27 cellular contexts compared by ENCODE assay signal in the genomic region with DNA sequence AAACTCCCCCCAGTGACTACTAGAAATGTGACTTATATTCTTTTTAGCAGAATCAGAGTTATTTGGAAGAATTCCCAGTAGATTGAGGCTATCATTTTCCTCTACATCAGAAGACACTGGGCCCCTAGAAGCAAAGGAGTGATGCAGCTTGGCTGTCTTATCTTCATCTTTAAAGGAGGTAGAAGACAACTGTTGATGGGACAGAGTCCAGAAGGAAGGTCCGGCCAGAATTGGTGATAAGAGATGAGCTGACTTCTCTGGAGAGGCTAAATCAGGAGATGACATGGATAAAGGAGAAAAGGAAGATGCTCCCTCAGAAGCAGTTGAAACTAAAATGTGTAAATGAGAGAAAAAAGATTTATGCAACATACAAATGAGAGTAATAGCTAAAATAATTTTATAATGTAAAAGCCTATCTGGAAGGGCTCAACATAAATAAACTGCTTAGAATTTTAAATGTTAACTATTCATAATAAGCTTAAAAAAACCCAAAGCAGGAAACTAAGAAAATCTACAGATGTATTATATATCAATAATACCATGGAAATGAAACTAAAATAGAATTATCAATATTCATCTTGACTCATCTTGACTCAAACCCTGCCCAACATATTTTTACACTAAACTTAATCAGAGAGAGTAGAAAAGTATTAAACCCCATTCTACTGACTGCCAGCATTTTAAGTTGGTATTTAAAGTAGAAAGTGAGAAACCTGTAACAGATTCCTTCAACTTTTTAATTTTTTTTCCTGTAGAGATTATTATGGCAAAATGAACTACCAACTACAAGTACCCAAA.
DNase-seq lines count a peak whose midpoint lies in the region; ATAC-seq, FAIRE-seq and TF ChIP-seq lines count a peak whose summit lies in the region.
"Had no signal": no experiment of that assay in that cellular context is flagged by ENCODE, and none has a peak within 500 bp of the region (broad histone marks: within the 10 kb centered on the region; RNA-seq: fewer than 3 reads in every experiment).

No MANE protein-coding gene starts in this region.

- H4K8ac ChIP-seq in IMR-90 (ENCODE audit: low read depth in 2 of 2, low read length in 2 of 2), result no peak overlapping the region

- no peak overlapping the region for H2BK20ac ChIP-seq in IMR-90 (ENCODE audit: low read depth, low read length)

- CTCF ChIA-PET in IMR-90 (lab: Yijun Ruan, JAX), result no interaction called here
- CTCF ChIA-PET in GM12878 (lab: Yijun Ruan, JAX), result interaction anchor here (1.4 kb wide), 1 partner anchor 63 kb away, joined by 5 read pairs; no protein-coding TSS in a partner anchor
- CTCF ChIA-PET in RWPE1 (lab: Yijun Ruan, JAX), result interaction anchor here (0.6 kb wide), 1 partner anchor 19 kb away, joined by 3 read pairs; no protein-coding TSS in a partner anchor
- CTCF ChIA-PET in naive thymus-derived CD4-positive, alpha-beta T cell (lab: Charles Lee), result interaction anchor here (0.6 kb wide), 2 partner anchors 131 to 967 kb away, joined by 3 to 5 read pairs; no protein-coding TSS in a partner anchor

- H2AK5ac ChIP-seq in IMR-90 (ENCODE audit: low read depth, low read length), result 0 out of 2 replicates have a peak overlapping the region, but pooled peaks have one; percentile 8

- H3K9me3 ChIP-seq in IMR-90 (ENCODE audit: control insufficient read depth, insufficient read depth, low read length) (0 out of 2 replicates have a peak, but pooled peaks cover 2% of the 10 kb centered on the region), GM12878 (replicated peaks; ENCODE audit: control insufficient read depth, insufficient read depth, low read length) (peaks cover 2% of the 10 kb centered on the region), neural progenitor cell (ENCODE audit: low read depth) (no peaks in the 10 kb centered on the region)
- H3K9me3 ChIP-seq in naive thymus-derived CD4-positive, alpha-beta T cell (ENCODE audit: control insufficient read depth in 2 of 3, low read length in 3 of 3), result no peaks in the 10 kb centered on the region
- H3K9me3 ChIP-seq: BE2C had no signal

- DNase-seq in IMR-90 (no peak), GM12878 (ENCODE audit: low read depth, low spot score) (no peak), erythroblast (lab: John Stamatoyannopoulos, UW) (peak; percentile 15 to 27), neural progenitor cell (ENCODE audit: low spot score) (no peak), RWPE1 (ENCODE audit: low spot score) (no peak)
- no peak for DNase-seq in T-helper 2 cell treated with Interferon-gamma antibody and Interleukin-4, amounts not matched to agents 5 μg/mL and 100 μg/mL, for 36 hours (ENCODE audit: low spot score)
- DNase-seq in naive thymus-derived CD4-positive, alpha-beta T cell, result no peak
- DNase-seq: 8988T; ACHN; BE2C; C1 segment of cervical spinal cord; CD4-positive, alpha-beta memory T cell; CD4-positive, CD25-positive, alpha-beta regulatory T cell; CD8-positive, alpha-beta memory T cell; COR-L47; DMS 273 treated with DMSO at 0.1 percent for 48 hours; DMS153; DMS53; DMS79; DND-41; EL; GDM1 had no signal

- no peak for FAIRE-seq in GM12878 (lab: Jason Lieb, UNC)
- FAIRE-seq: A204.1, GM12891 had no signal

- no TSS peak for BruUV-seq in IMR-90 (replicated peaks; lab: Mats Ljungman, UMichigan)
- BruUV-seq in GM12878 (replicated peaks; lab: Mats Ljungman, UMichigan), result no TSS peak

- H3K9me3 Mint-ChIP-seq in T-helper 2 cell treated with Interferon-gamma antibody and Interleukin-4, amounts not matched to agents 5 μg/mL and 100 μg/mL, for 36 hours, result peaks cover 5% of the 10 kb centered on the region
- H3K9me3 Mint-ChIP-seq in neural progenitor cell, result no peaks in the 10 kb centered on the region
- peaks cover 0 to 11% (median 3%) of the 10 kb centered on the region in 11 donors for H3K9me3 Mint-ChIP-seq in naive thymus-derived CD4-positive, alpha-beta T cell

- H3K14ac ChIP-seq in IMR-90 (replicated peaks; ENCODE audit: low read depth, low read length), result no peak overlapping the region

- H4K5ac ChIP-seq in IMR-90 (ENCODE audit: low read depth, low read length), result no peak overlapping the region

- intact Hi-C loops in IMR-90 (cut with micrococcal nuclease) (no loop called here), GM12878 (cut with micrococcal nuclease; ENCODE audit: unreplicated experiment) (no loop called here)
- intact Hi-C loops in naive thymus-derived CD4-positive, alpha-beta T cell (cut with micrococcal nuclease), result no loop called here

- H4K20me1 ChIP-seq in IMR-90 (ENCODE audit: insufficient read depth, low read length) (no peaks in the 10 kb centered on the region), GM12878 (ENCODE audit: control insufficient read depth, insufficient read depth) (no peaks in the 10 kb centered on the region), neural progenitor cell (ENCODE audit: low read depth) (no peaks in the 10 kb centered on the region)
- H4K20me1 ChIP-seq: BLaER1 had no signal

- H3K4me3 ChIP-seq in IMR-90 (ENCODE audit: insufficient read depth, low read depth, low read length) (no peak overlapping the region), GM12878 (no peak overlapping the region), neural progenitor cell (no peak overlapping the region)
- H3K4me3 ChIP-seq in naive thymus-derived CD4-positive, alpha-beta T cell (ENCODE audit: low read length), result no peak overlapping the region
- H3K4me3 ChIP-seq: BLaER1 had no signal

- SMC1A ChIA-PET in GM12878 (lab: Charles Lee; ENCODE audit: uncharacterized antibody, unreplicated experiment), result interaction anchor here (2.1 kb wide), 1 partner anchor 22 kb away, joined by 5 read pairs; no protein-coding TSS in a partner anchor

- TF ChIP-seq EP300 in GM12878 (IDR thresholded peaks at IDR 0.05; ENCODE audit: borderline replicate concordance in 1 of 2, control insufficient read depth in 1 of 2, low read depth in 2 of 2, low read length in 2 of 2), result no peak

- H3K36me3 ChIP-seq in IMR-90 (ENCODE audit: control insufficient read depth, insufficient read depth, low read length), result no peaks in the 10 kb centered on the region
- no peaks in the 10 kb centered on the region for H3K36me3 ChIP-seq in GM12878 (ENCODE audit: control insufficient read depth in 2 of 2, insufficient read depth in 2 of 2, low read length in 1 of 2)
- H3K36me3 ChIP-seq in neural progenitor cell, result no peaks in the 10 kb centered on the region
- no peaks in the 10 kb centered on the region for H3K36me3 ChIP-seq in naive thymus-derived CD4-positive, alpha-beta T cell (ENCODE audit: control insufficient read depth in 2 of 3, insufficient read depth in 3 of 3, low read length in 3 of 3)
- H3K36me3 ChIP-seq: BE2C, BLaER1 had no signal

- peak overlapping the region; percentile 8 for H3K27ac Mint-ChIP-seq in T-helper 2 cell treated with Interferon-gamma antibody and Interleukin-4, amounts not matched to agents 5 μg/mL and 100 μg/mL, for 36 hours
- no peak overlapping the region for H3K27ac Mint-ChIP-seq in neural progenitor cell
- no peak overlapping the region for H3K27ac Mint-ChIP-seq in naive thymus-derived CD4-positive, alpha-beta T cell
- H3K27ac Mint-ChIP-seq: CD14-positive monocyte; CD4-positive, CD25-positive, alpha-beta regulatory T cell had no signal

- no peak overlapping the region for H3K18ac ChIP-seq in IMR-90 (ENCODE audit: low read depth, low read length)

- in situ Hi-C loops in IMR-90 (cut with MboI; ENCODE audit: low sequenced_read_pairs) (no loop called here), GM12878 (cut with MboI) (no loop called here)

- no peak overlapping the region for H3K4ac ChIP-seq in IMR-90 (ENCODE audit: low read depth, low read length)

- H3K79me2 ChIP-seq in GM12878 (ENCODE audit: control insufficient read depth, insufficient read depth, low read length) (no peaks in the 10 kb centered on the region), neural progenitor cell (ENCODE audit: low read depth) (no peaks in the 10 kb centered on the region)

- TF ChIP-seq RAD21 in IMR-90 (IDR thresholded peaks at IDR 0.05; ENCODE audit: low read length) (no peak), GM12878 (IDR thresholded peaks at IDR 0.05; ENCODE audit: insufficient read depth, low read depth, low read length) (no peak)

- H3K9me1 ChIP-seq in IMR-90 (ENCODE audit: insufficient read depth, low read length), result no peaks in the 10 kb centered on the region

- no peak overlapping the region for H2BK5ac ChIP-seq in IMR-90 (ENCODE audit: low read depth, low read length, poor library complexity, severe bottlenecking)

- H3K4me1 ChIP-seq in IMR-90 (ENCODE audit: control insufficient read depth, insufficient read depth, low read length) (no peaks in the 10 kb centered on the region; the same call in 1 of the 2 replicates), GM12878 (ENCODE audit: control insufficient read depth, insufficient read depth, low read length) (no peaks in the 10 kb centered on the region), neural progenitor cell (no peaks in the 10 kb centered on the region)
- peaks cover 12 to 16% of the 10 kb centered on the region in 2 donors for H3K4me1 ChIP-seq in naive thymus-derived CD4-positive, alpha-beta T cell (ENCODE audit: control insufficient read depth in 2 of 2, insufficient read depth in 2 of 2, low read length in 2 of 2)
- H3K4me1 ChIP-seq: BE2C had no signal

- H3K56ac ChIP-seq in IMR-90 (ENCODE audit: extremely low read depth, insufficient read depth, low read length), result no peak overlapping the region

- H3K27me3 ChIP-seq in IMR-90 (ENCODE audit: control insufficient read depth, insufficient read depth, low read length), result peaks cover 11% of the 10 kb centered on the region; the same call in 1 of the 2 replicates
- no peaks in the 10 kb centered on the region for H3K27me3 ChIP-seq in GM12878 (replicated peaks in 1 of 2; ENCODE audit: control insufficient read depth in 2 of 2, insufficient read depth in 2 of 2, low read length in 1 of 2)
- peaks cover 21% of the 10 kb centered on the region for H3K27me3 ChIP-seq in neural progenitor cell
- H3K27me3 ChIP-seq in naive thymus-derived CD4-positive, alpha-beta T cell (ENCODE audit: control insufficient read depth in 2 of 2, insufficient read depth in 2 of 2, low read length in 2 of 2), result no peaks in the 10 kb centered on the region
- H3K27me3 ChIP-seq: BLaER1 had no signal

- no peak overlapping the region for H3K9ac ChIP-seq in IMR-90 (ENCODE audit: low read depth, low read length)
- no peak overlapping the region for H3K9ac ChIP-seq in GM12878 (ENCODE audit: control insufficient read depth, insufficient read depth, low read length)
- no peak overlapping the region for H3K9ac ChIP-seq in neural progenitor cell
- H3K9ac ChIP-seq: BLaER1 had no signal

- H3K4me1 Mint-ChIP-seq in T-helper 2 cell treated with Interferon-gamma antibody and Interleukin-4, amounts not matched to agents 5 μg/mL and 100 μg/mL, for 36 hours (ENCODE audit: low read depth), result peaks cover 40% of the 10 kb centered on the region
- no peaks in the 10 kb centered on the region for H3K4me1 Mint-ChIP-seq in neural progenitor cell
- peaks cover 9 to 32% (median 20%) of the 10 kb centered on the region in 7 donors for H3K4me1 Mint-ChIP-seq in naive thymus-derived CD4-positive, alpha-beta T cell

- TF ChIP-seq CTCF in IMR-90 (conservative IDR thresholded peaks at IDR 0.05; ENCODE audit: low read depth, low read length) (no peak), GM12878 (IDR thresholded peaks at IDR 0.05 in 2 of 3, conservative IDR thresholded peaks at IDR 0.05 in 1 of 3; ENCODE audit: control insufficient read depth in 2 of 3, extremely low read depth in 1 of 3, insufficient read depth in 1 of 3, low read depth in 3 of 3, low read length in 3 of 3) (no peak), neural progenitor cell (IDR thresholded peaks at IDR 0.05) (no peak), RWPE1 (conservative IDR thresholded peaks at IDR 0.05; ENCODE audit: low read depth) (no peak)

- POLR2A ChIA-PET in IMR-90 (lab: Charles Lee; ENCODE audit: unreplicated experiment), result no interaction called here
- POLR2A ChIA-PET in GM12878 (lab: Charles Lee), result no interaction called here
- POLR2A ChIA-PET in RWPE1 (lab: Yijun Ruan, JAX; ENCODE audit: low non-redundant PET), result no interaction called here
- POLR2A ChIA-PET in naive thymus-derived CD4-positive, alpha-beta T cell (lab: Charles Lee), result no interaction called here

- RAD21 ChIA-PET in GM12878 (lab: Charles Lee; ENCODE audit: unreplicated experiment), result no interaction called here

- H3K4me2 ChIP-seq in IMR-90 (ENCODE audit: low read depth, low read length) (no peak overlapping the region), GM12878 (ENCODE audit: control insufficient read depth, insufficient read depth) (no peak overlapping the region), neural progenitor cell (no peak overlapping the region)

- H3K79me1 ChIP-seq in IMR-90 (ENCODE audit: low read depth in 1 of 2, low read length in 2 of 2), result no peaks in the 10 kb centered on the region

- H3K36me3 Mint-ChIP-seq in T-helper 2 cell treated with Interferon-gamma antibody and Interleukin-4, amounts not matched to agents 5 μg/mL and 100 μg/mL, for 36 hours (ENCODE audit: low read depth), result peaks cover 4% of the 10 kb centered on the region
- H3K36me3 Mint-ChIP-seq in neural progenitor cell, result no peaks in the 10 kb centered on the region
- peaks cover 0 to 14% (median 3%) of the 10 kb centered on the region in 5 donors for H3K36me3 Mint-ChIP-seq in naive thymus-derived CD4-positive, alpha-beta T cell
- H3K36me3 Mint-ChIP-seq: CD14-positive monocyte; CD4-positive, alpha-beta memory T cell; CD4-positive, CD25-positive, alpha-beta regulatory T cell had no signal

- H2BK120ac ChIP-seq in IMR-90 (ENCODE audit: low read depth, low read length), result no peak overlapping the region

- no peak overlapping the region for H2BK15ac ChIP-seq in IMR-90 (ENCODE audit: low read depth, low read length)

- no peak overlapping the region for H3K27ac ChIP-seq in IMR-90 (ENCODE audit: insufficient read depth, low read length)
- H3K27ac ChIP-seq in GM12878 (ENCODE audit: control insufficient read depth, insufficient read depth), result no peak overlapping the region
- H3K27ac ChIP-seq in neural progenitor cell, result no peak overlapping the region
- no peak overlapping the region for H3K27ac ChIP-seq in RWPE1
- H3K27ac ChIP-seq in naive thymus-derived CD4-positive, alpha-beta T cell (ENCODE audit: low read depth, low read length), result no peak overlapping the region
- H3K27ac ChIP-seq: BLaER1 had no signal

- H3K23ac ChIP-seq in IMR-90 (ENCODE audit: low read depth, low read length), result no peak overlapping the region

- peak overlapping the region; percentile 9 for H3K4me3 Mint-ChIP-seq in T-helper 2 cell treated with Interferon-gamma antibody and Interleukin-4, amounts not matched to agents 5 μg/mL and 100 μg/mL, for 36 hours
- H3K4me3 Mint-ChIP-seq in neural progenitor cell, result no peak overlapping the region
- H3K4me3 Mint-ChIP-seq in naive thymus-derived CD4-positive, alpha-beta T cell, result no peak overlapping the region
- H3K4me3 Mint-ChIP-seq: CD14-positive monocyte; CD4-positive, alpha-beta memory T cell; CD4-positive, CD25-positive, alpha-beta regulatory T cell had no signal

- no peaks in the 10 kb centered on the region for H3F3A ChIP-seq in neural progenitor cell (ENCODE audit: low read depth)

- no peak for ATAC-seq in IMR-90 (ENCODE audit: low read depth)
- no peak for ATAC-seq in GM12878
- ATAC-seq in GM18909 (IDR thresholded peaks at IDR 0.05; ENCODE audit: poor library complexity, unreplicated experiment), result no peak
- no peak for ATAC-seq in naive thymus-derived CD4-positive, alpha-beta T cell

- peaks cover 2% of the 10 kb centered on the region for H3K27me3 Mint-ChIP-seq in T-helper 2 cell treated with Interferon-gamma antibody and Interleukin-4, amounts not matched to agents 5 μg/mL and 100 μg/mL, for 36 hours (ENCODE audit: low read depth)
- H3K27me3 Mint-ChIP-seq in neural progenitor cell (ENCODE audit: insufficient read depth, low read depth), result peaks cover 2% of the 10 kb centered on the region
- peaks cover 0 to 9% (median 0%) of the 10 kb centered on the region in 5 donors for H3K27me3 Mint-ChIP-seq in naive thymus-derived CD4-positive, alpha-beta T cell
- H3K27me3 Mint-ChIP-seq: CD4-positive, alpha-beta memory T cell had no signal

- no peak overlapping the region for H2AK9ac ChIP-seq in IMR-90 (replicated peaks; ENCODE audit: low read depth, low read length, poor library complexity)

- WGBS in IMR-90 (ENCODE audit: extremely low coverage in 2 of 2, insufficient read length in 1 of 2), 2 experiments, result no CpG with 5 or more reads among the region's 1 CpG
- WGBS in GM12878 (ENCODE audit: insufficient coverage, insufficient replicate concordance, low lambda C conversion rate, missing lambda C conversion rate), result 42% methylated on average over 1 of the region's 1 CpG

- no peak overlapping the region for H4K91ac ChIP-seq in IMR-90 (ENCODE audit: insufficient read depth, low read depth, low read length)

- H2AFZ ChIP-seq in IMR-90 (replicated peaks; ENCODE audit: low read length, poor library complexity) (no peak overlapping the region), GM12878 (ENCODE audit: control insufficient read depth, low read depth, low read length) (no peak overlapping the region), neural progenitor cell (replicated peaks) (no peak overlapping the region)

- dilution Hi-C loops in IMR-90 (cut with HindIII; ENCODE audit: low sequenced_read_pairs, unreplicated experiment), result no loop called here

- no peak for TF ChIP-seq POLR2A in IMR-90 (IDR thresholded peaks at IDR 0.05; ENCODE audit: low read depth, low read length)
- no peak for TF ChIP-seq POLR2A in GM12878 (IDR thresholded peaks at IDR 0.05; ENCODE audit: low read depth, low read length)
- no peak for TF ChIP-seq POLR2A in erythroblast (IDR thresholded peaks at IDR 0.05; ENCODE audit: low read length)

Comparison
In these comparisons a context has a peak if more than half of its experiments do, and no peak if none do; other contexts are left out.
1. DNase-seq: peak in erythroblast (2 of 2); none in IMR-90 (single experiment), T-helper 2 cell treated with Interferon-gamma antibody and Interleukin-4, amounts not matched to agents 5 μg/mL and 100 μg/mL, for 36 hours (single experiment), GM12878 (single experiment), neural progenitor cell (single experiment), RWPE1 (single experiment) and naive thymus-derived CD4-positive, alpha-beta T cell (0 of 9).